In the genomic region with DNA sequence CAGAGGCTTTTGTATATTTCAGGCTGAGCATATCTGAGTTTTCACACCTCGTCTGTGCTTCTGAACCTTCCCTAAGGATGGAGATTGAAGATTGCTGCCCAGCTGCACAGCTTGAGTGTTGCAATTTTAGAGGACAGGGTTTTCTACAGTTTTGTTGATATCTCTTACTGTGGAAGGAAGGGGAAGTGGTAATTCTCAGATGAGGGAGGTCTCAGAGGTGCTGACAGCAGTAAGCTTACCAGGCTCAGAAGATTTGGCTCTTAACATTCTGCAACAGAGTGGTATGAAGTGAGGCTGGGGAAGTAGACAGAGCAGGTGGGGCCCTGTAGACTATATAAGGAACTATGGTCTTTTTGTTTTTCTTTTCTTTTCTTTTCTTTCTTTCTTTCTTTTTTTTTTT, we compare ENCODE assay signal across 11 cellular contexts. TPM values are rescaled to one million over a fixed set of nuclear protein-coding genes. Genes with fewer than 3 reads are reported as not detected.
DNase-seq lines count a peak whose midpoint lies in the region; ATAC-seq and TF ChIP-seq lines count a peak whose summit lies in the region.
"Had no signal": no experiment of that assay in that cellular context is flagged by ENCODE, and none has a peak within 500 bp of the region (broad histone marks: within the 10 kb centered on the region; RNA-seq: fewer than 3 reads in every experiment).

No MANE protein-coding gene starts in this region.

- peaks cover 0 to 12% of the 10 kb centered on the region in 2 donors for H3K4me1 ChIP-seq in right atrium auricular region
- H3K4me1 ChIP-seq in OCI-LY3 (ENCODE audit: low read length), result peaks cover 70% of the 10 kb centered on the region
- no peaks in the 10 kb centered on the region for H3K4me1 ChIP-seq in upper lobe of right lung
- no peaks in the 10 kb centered on the region for H3K4me1 ChIP-seq in tibial artery
- H3K4me1 ChIP-seq in trophoblast cell (ENCODE audit: control insufficient read depth in 1 of 2, insufficient read depth in 2 of 2, low read length in 2 of 2), result no peaks in the 10 kb centered on the region
- H3K4me1 ChIP-seq: BE2C had no signal

- no peak overlapping the region for H4K8ac ChIP-seq in trophoblast cell (ENCODE audit: low read depth, low read length)

- no peak overlapping the region for H3K14ac ChIP-seq in trophoblast cell (ENCODE audit: low read length)

- H3K27me3 ChIP-seq in right atrium auricular region (no peaks in the 10 kb centered on the region), OCI-LY3 (ENCODE audit: low read depth, low read length) (no peaks in the 10 kb centered on the region), upper lobe of right lung (no peaks in the 10 kb centered on the region), tibial artery (no peaks in the 10 kb centered on the region), trophoblast cell (ENCODE audit: insufficient read depth, low read length) (no peaks in the 10 kb centered on the region)
- H3K27me3 ChIP-seq: BE2C, brain microvascular endothelial cell had no signal

- H3K36me3 ChIP-seq in right atrium auricular region (no peaks in the 10 kb centered on the region), OCI-LY3 (replicated peaks; ENCODE audit: low read depth, low read length) (no peaks in the 10 kb centered on the region), upper lobe of right lung (no peaks in the 10 kb centered on the region), tibial artery (no peaks in the 10 kb centered on the region), trophoblast cell (ENCODE audit: control insufficient read depth in 1 of 2, insufficient read depth in 2 of 2, low read length in 2 of 2) (no peaks in the 10 kb centered on the region)
- H3K36me3 ChIP-seq: BE2C, brain microvascular endothelial cell had no signal

- H3K9me3 ChIP-seq in right atrium auricular region (no peaks in the 10 kb centered on the region), OCI-LY3 (ENCODE audit: insufficient read depth, low read length) (no peaks in the 10 kb centered on the region), upper lobe of right lung (no peaks in the 10 kb centered on the region), tibial artery (no peaks in the 10 kb centered on the region), trophoblast cell (ENCODE audit: insufficient read depth, low read depth, low read length) (peaks cover 2% of the 10 kb centered on the region)
- H3K9me3 ChIP-seq: BE2C had no signal

- H4K20me1 ChIP-seq in OCI-LY3 (ENCODE audit: insufficient read depth, low read length), result no peaks in the 10 kb centered on the region

- H3K9ac ChIP-seq in OCI-LY3 (ENCODE audit: low read length) (peak overlapping the region; percentile 69), trophoblast cell (ENCODE audit: low read length) (no peak overlapping the region)

- no peak overlapping the region for H2BK5ac ChIP-seq in trophoblast cell (ENCODE audit: low read depth, low read length, poor library complexity)

- no peak for DNase-seq in Right ventricle myocardium superior
- no peak for DNase-seq in right atrium auricular region (ENCODE audit: low spot score)
- DNase-seq in upper lobe of right lung, result no peak
- no peak for DNase-seq in tibial artery
- no peak for DNase-seq in trophoblast cell
- no peak for DNase-seq in G401 (ENCODE audit: low spot score)
- DNase-seq: BE2C, brain microvascular endothelial cell, NCI-H1436 treated with DMSO at 0.1 percent for 48 hours had no signal

- no peak overlapping the region for H3K23ac ChIP-seq in trophoblast cell (ENCODE audit: low read length)

- H3K4me2 ChIP-seq in OCI-LY3 (ENCODE audit: low read length) (peak overlapping the region; percentile 84), trophoblast cell (ENCODE audit: low read length) (no peak overlapping the region)

- WGBS in trophoblast cell (ENCODE audit: extremely low coverage, insufficient coverage, insufficient read length), result no CpG with 5 or more reads among the region's 1 CpG

- H3K4me3 ChIP-seq in right atrium auricular region (no peak overlapping the region), OCI-LY3 (ENCODE audit: low read length) (peak overlapping the region; percentile 51), upper lobe of right lung (no peak overlapping the region), tibial artery (no peak overlapping the region), trophoblast cell (ENCODE audit: low read depth, low read length) (no peak overlapping the region)

- intact Hi-C loops in Right ventricle myocardium superior (cut with DNase I) (no loop called here), upper lobe of right lung (cut with DNase I) (no loop called here), tibial artery (cut with DNase I; ENCODE audit: low total_unique reads) (no loop called here)
- intact Hi-C loops in dendritic cell treated with granulocyte-macrophage colony-stimulating factor and Interleukin-4, amounts not matched to agents 40 ng/mL and 50 ng/mL, for 4 days (cut with micrococcal nuclease), result no loop called here

- H3K27ac Mint-ChIP-seq in dendritic cell treated with granulocyte-macrophage colony-stimulating factor and Interleukin-4, amounts not matched to agents 40 ng/mL and 50 ng/mL, for 4 days, result peak overlapping the region; percentile 76

- H4K12ac ChIP-seq in trophoblast cell (ENCODE audit: low read depth, low read length), result no peak overlapping the region

- H3K79me2 ChIP-seq in OCI-LY3 (ENCODE audit: low read length), result peaks cover 4% of the 10 kb centered on the region; the same call in 1 of the 2 replicates
- no peaks in the 10 kb centered on the region for H3K79me2 ChIP-seq in trophoblast cell (ENCODE audit: control insufficient read depth, insufficient read depth, low read length, poor library complexity)

- H3K4me1 Mint-ChIP-seq in dendritic cell treated with granulocyte-macrophage colony-stimulating factor and Interleukin-4, amounts not matched to agents 40 ng/mL and 50 ng/mL, for 4 days (ENCODE audit: low read depth), result peaks cover 44% of the 10 kb centered on the region

- H3K4me3 Mint-ChIP-seq in dendritic cell treated with granulocyte-macrophage colony-stimulating factor and Interleukin-4, amounts not matched to agents 40 ng/mL and 50 ng/mL, for 4 days, result peak overlapping the region; percentile 24

- no peak overlapping the region for H3K18ac ChIP-seq in trophoblast cell (ENCODE audit: low read length)

- no peak overlapping the region for H4K91ac ChIP-seq in trophoblast cell (ENCODE audit: low read depth, low read length)

- H3K79me1 ChIP-seq in trophoblast cell (ENCODE audit: low read length), result no peaks in the 10 kb centered on the region

- H2AK5ac ChIP-seq in trophoblast cell (ENCODE audit: low read length), result no peak overlapping the region

- ATAC-seq in Right ventricle myocardium superior (ENCODE audit: poor library complexity) (peak; percentile 69), upper lobe of right lung (peak; percentile 67)

- no peaks in the 10 kb centered on the region for H3K36me3 Mint-ChIP-seq in dendritic cell treated with granulocyte-macrophage colony-stimulating factor and Interleukin-4, amounts not matched to agents 40 ng/mL and 50 ng/mL, for 4 days (ENCODE audit: low read depth)

- H3K9me3 Mint-ChIP-seq in dendritic cell treated with granulocyte-macrophage colony-stimulating factor and Interleukin-4, amounts not matched to agents 40 ng/mL and 50 ng/mL, for 4 days, result no peaks in the 10 kb centered on the region

- no peak overlapping the region for H2AFZ ChIP-seq in OCI-LY3 (ENCODE audit: low read depth, low read length)
- no peak overlapping the region for H2AFZ ChIP-seq in trophoblast cell (ENCODE audit: insufficient read depth, low read length, poor library complexity)

- no peak overlapping the region for H3K4ac ChIP-seq in trophoblast cell (ENCODE audit: low read depth, low read length)

- no peak overlapping the region for H2BK12ac ChIP-seq in trophoblast cell (ENCODE audit: low read length)

- no peak for TF ChIP-seq CTCF in right atrium auricular region (IDR thresholded peaks at IDR 0.05)
- no peak for TF ChIP-seq CTCF in OCI-LY3 (IDR thresholded peaks at IDR 0.05; ENCODE audit: low read depth, low read length)
- no peak for TF ChIP-seq CTCF in upper lobe of right lung (IDR thresholded peaks at IDR 0.05)
- TF ChIP-seq CTCF in tibial artery (IDR thresholded peaks at IDR 0.05), result no peak

- no peaks in the 10 kb centered on the region for H3K27me3 Mint-ChIP-seq in dendritic cell treated with granulocyte-macrophage colony-stimulating factor and Interleukin-4, amounts not matched to agents 40 ng/mL and 50 ng/mL, for 4 days

- H3K27ac ChIP-seq in right atrium auricular region, result peak overlapping the region in 1 of 2 donors; percentile 19
- peak overlapping the region; percentile 95 for H3K27ac ChIP-seq in OCI-LY3 (ENCODE audit: low read length)
- H3K27ac ChIP-seq in upper lobe of right lung, result no peak overlapping the region
- H3K27ac ChIP-seq in tibial artery, result no peak overlapping the region
- no peak overlapping the region for H3K27ac ChIP-seq in trophoblast cell (ENCODE audit: low read depth, low read length)
- H3K27ac ChIP-seq: brain microvascular endothelial cell had no signal

- in situ Hi-C loops in G401 (cut with HindIII; ENCODE audit: low sequenced_read_pairs), result no loop called here

- no peak overlapping the region for H2BK120ac ChIP-seq in trophoblast cell (ENCODE audit: insufficient read depth, low read length, poor library complexity)

RNA-seq across cellular contexts. Expression of a gene that starts 45.8 kb away (rescaled TPM):
- total RNA-seq in Right ventricle myocardium superior (54.8 TPM), right atrium auricular region (10 to 100 TPM; 29.9 to 31.6 TPM), upper lobe of right lung (81.6 TPM)
- polyA plus RNA-seq in trophoblast cell (2013), result 56.6 and 59.3 TPM in 2 replicates
- 11.7 and 14.4 TPM in 2 replicates for total RNA-seq in G401 (2014; rRNA removed; shearing (Covaris generic))

RNA-seq across cellular contexts. Expression of a gene that starts 50.6 kb away (rescaled TPM):
- total RNA-seq in Right ventricle myocardium superior (32.1 TPM), right atrium auricular region (10 to 100 TPM; 52.3 to 52.5 TPM), upper lobe of right lung (31.7 TPM)
- polyA plus RNA-seq in trophoblast cell (2013), result 63.4 and 67.6 TPM in 2 replicates
- total RNA-seq in G401 (2014; rRNA removed; shearing (Covaris generic)), result 87.4 and 108 TPM in 2 replicates
